14 cellular contexts compared by ENCODE assay signal in the genomic region with DNA sequence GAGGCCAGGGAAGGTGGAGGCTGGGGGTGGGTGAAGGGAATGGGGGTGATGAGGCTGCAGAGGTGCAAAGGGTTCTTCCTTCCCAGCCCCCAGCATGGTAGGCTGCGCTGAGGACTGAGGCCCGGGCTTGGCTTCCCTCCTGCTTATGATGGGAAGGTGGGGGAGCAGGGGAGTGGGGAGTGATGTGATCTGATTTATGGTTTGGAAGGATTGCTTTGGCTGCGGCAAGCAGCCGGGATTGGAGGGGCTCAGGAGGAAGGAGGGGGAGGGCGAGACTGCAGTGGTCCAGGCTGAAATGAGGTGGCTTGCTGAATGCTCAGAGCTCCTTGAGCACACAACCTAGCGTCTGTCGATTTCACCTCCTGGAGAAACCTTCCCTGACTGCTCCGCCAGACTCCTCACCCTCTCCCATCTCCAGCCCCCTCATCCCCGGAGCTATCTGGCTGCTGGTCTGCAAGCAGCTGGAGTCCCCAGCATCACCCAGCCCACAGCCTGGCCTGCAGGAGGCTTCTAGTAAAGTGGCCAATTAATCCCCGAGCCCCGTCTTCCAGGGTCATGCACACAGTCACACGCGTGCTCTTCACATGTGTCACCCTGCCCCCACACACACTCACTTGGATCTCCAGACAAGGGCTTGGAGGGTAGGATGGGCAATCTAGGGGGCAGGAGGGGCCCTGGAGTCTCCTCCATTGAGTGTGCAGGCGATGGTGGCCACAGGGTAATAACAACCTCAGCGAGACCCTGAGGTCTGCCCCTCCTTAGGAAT. TPM values are rescaled to one million over a fixed set of nuclear protein-coding genes. Genes with fewer than 3 reads are reported as not detected.
A peak's percentile ranks its signal among the peaks of the same experiment; 100 is the strongest.
DNase-seq lines count a peak whose midpoint lies in the region; ATAC-seq, FAIRE-seq and TF ChIP-seq lines count a peak whose summit lies in the region.
"Had no signal": no experiment of that assay in that cellular context is flagged by ENCODE, and none has a peak within 500 bp of the region (broad histone marks: within the 10 kb centered on the region; RNA-seq: fewer than 3 reads in every experiment).

No MANE protein-coding gene starts in this region.

- H3K4me3 ChIP-seq in A673 (ENCODE audit: low read depth, low read length, poor library complexity, severe bottlenecking) = peak overlapping the region; percentile 61
- peak overlapping the region; percentile 78 for H3K4me3 ChIP-seq in HFF-Myc (replicated peaks; ENCODE audit: low read depth, low read length)
- H3K4me3 ChIP-seq in body of pancreas = no peak overlapping the region
- no peak overlapping the region for H3K4me3 ChIP-seq in small intestine (ENCODE audit: low read depth in 1 of 2, low read length in 2 of 2)
- H3K4me3 ChIP-seq: cardiac muscle cell, SJCRH30 had no signal

- CTCF ChIA-PET in A673 (lab: Charles Lee) = interaction anchor here (1.3 to 1.5 kb wide), 2 partner anchors 17 to 61 kb away, joined by 3 to 6 read pairs; no protein-coding TSS in a partner anchor

- no peak for TF ChIP-seq POLR2A in body of pancreas (IDR thresholded peaks at IDR 0.05)

- no peak for DNase-seq in A673 (ENCODE audit: low spot score)
- DNase-seq in HFF-Myc (ENCODE audit: extremely low read depth, low read depth) = no peak
- DNase-seq in central memory CD8-positive, alpha-beta T cell (ENCODE audit: low spot score in 2 of 2) = no peak
- DNase-seq in naive B cell = no peak
- DNase-seq in NCI-H2029 treated with DMSO at 0.1 percent for 48 hours (lab: John Stamatoyannopoulos, UW) = no peak
- no peak for DNase-seq in body of pancreas
- DNase-seq in small intestine = no peak
- DNase-seq: activated CD8-positive, alpha-beta memory T cell treated with anti-CD3 and anti-CD28 coated beads, Interleukin-2, amount 10 ng/mL, durations not matched to agents 7 days and 5 days; CD8-positive, alpha-beta memory T cell; NCI-H1694 treated with DMSO at 0.1 percent for 48 hours had no signal

- BruUV-seq in A673 (replicated peaks; lab: Mats Ljungman, UMichigan) = no TSS peak

- ATAC-seq in central memory CD8-positive, alpha-beta T cell (replicated peaks; ENCODE audit: extremely low read depth, poor library complexity, severe bottlenecking) = no peak
- ATAC-seq in naive B cell (ENCODE audit: low read depth in 2 of 2) = no peak
- no peak for ATAC-seq in body of pancreas
- no peak for ATAC-seq in activated CD4-positive, CD25-positive, alpha-beta regulatory T cell treated with anti-CD3 and anti-CD28 coated beads, Interleukin-2, amount 50 U/mL, for 24 hours
- ATAC-seq: activated CD8-positive, alpha-beta memory T cell treated with anti-CD3 and anti-CD28 coated beads, Interleukin-2, amount 10 ng/mL, durations not matched to agents 7 days and 5 days had no signal

- H3K27me3 Mint-ChIP-seq in central memory CD8-positive, alpha-beta T cell = peaks cover 72% of the 10 kb centered on the region
- H3K27me3 Mint-ChIP-seq in naive B cell = peaks cover 22 to 81% (median 71%) of the 10 kb centered on the region in 3 donors

- POLR2A ChIA-PET in A673 (lab: Charles Lee; ENCODE audit: low non-redundant PET) = interaction anchor here (0.6 kb wide), 2 partner anchors 19 to 1093 kb away, joined by 7 to 10 read pairs; no protein-coding TSS in a partner anchor

- WGBS in body of pancreas, 2 donors = 38 to 52% methylated on average over 12 to 15 of the region's 15 CpGs
- WGBS in small intestine, 3 donors = 33 to 41% (median 39%) methylated on average over 11 to 15 of the region's 15 CpGs

- peaks cover 69% of the 10 kb centered on the region for H3K4me1 ChIP-seq in A673 (ENCODE audit: insufficient read depth, low read length, poor library complexity, severe bottlenecking)
- peaks cover 34% of the 10 kb centered on the region for H3K4me1 ChIP-seq in body of pancreas
- H3K4me1 ChIP-seq in small intestine (ENCODE audit: control insufficient read depth in 2 of 2, insufficient read depth in 1 of 2, low read depth in 1 of 2, low read length in 1 of 2) = peaks cover 0 to 2% of the 10 kb centered on the region in 2 donors

- no peaks in the 10 kb centered on the region for H3K9me3 Mint-ChIP-seq in central memory CD8-positive, alpha-beta T cell
- peaks cover 0 to 12% (median 4%) of the 10 kb centered on the region in 7 donors for H3K9me3 Mint-ChIP-seq in naive B cell

- FAIRE-seq in small intestine (lab: Jason Lieb, UNC) = no peak

- H3K4me3 Mint-ChIP-seq in central memory CD8-positive, alpha-beta T cell = peak overlapping the region; percentile 46
- peak overlapping the region in 7 of 8 donors; percentile 3 to 89 (median 60) for H3K4me3 Mint-ChIP-seq in naive B cell
- H3K4me3 Mint-ChIP-seq: activated CD8-positive, alpha-beta memory T cell treated with anti-CD3 and anti-CD28 coated beads, Interleukin-2, amount 10 ng/mL, durations not matched to agents 7 days and 5 days had no signal

- no peaks in the 10 kb centered on the region for H3K27me3 ChIP-seq in A673 (replicated peaks; ENCODE audit: insufficient read depth, low read depth, low read length, poor library complexity)
- peaks cover 0 to 13% of the 10 kb centered on the region in 2 donors for H3K27me3 ChIP-seq in body of pancreas
- peaks cover 13 to 15% of the 10 kb centered on the region in 2 donors for H3K27me3 ChIP-seq in small intestine (ENCODE audit: control insufficient read depth in 2 of 2, insufficient read depth in 2 of 2, low read length in 2 of 2)
- H3K27me3 ChIP-seq: SJCRH30 had no signal

- H3K9me3 ChIP-seq in A673 (ENCODE audit: low read depth, low read length, poor library complexity, severe bottlenecking) (no peaks in the 10 kb centered on the region), body of pancreas (no peaks in the 10 kb centered on the region), small intestine (ENCODE audit: control insufficient read depth, low read depth) (no peaks in the 10 kb centered on the region)
- H3K9me3 ChIP-seq: SJCRH30 had no signal

- TF ChIP-seq CTCF in A673 (conservative IDR thresholded peaks at IDR 0.05; ENCODE audit: low read depth, low read length) (no peak), HFF-Myc (IDR thresholded peaks at IDR 0.05; ENCODE audit: low read depth, low read length, missing control alignments) (no peak), body of pancreas (IDR thresholded peaks at IDR 0.05) (no peak)

- H3K27ac Mint-ChIP-seq in central memory CD8-positive, alpha-beta T cell (ENCODE audit: low read depth) = no peak overlapping the region
- H3K27ac Mint-ChIP-seq in naive B cell = no peak overlapping the region
- H3K27ac Mint-ChIP-seq: activated CD8-positive, alpha-beta memory T cell treated with anti-CD3 and anti-CD28 coated beads, Interleukin-2, amount 10 ng/mL, durations not matched to agents 7 days and 5 days; CD8-positive, alpha-beta memory T cell had no signal

- H3K4me1 Mint-ChIP-seq in central memory CD8-positive, alpha-beta T cell = peaks cover 22% of the 10 kb centered on the region
- peaks cover 40 to 53% (median 46%) of the 10 kb centered on the region in 3 donors for H3K4me1 Mint-ChIP-seq in naive B cell

- H3K36me3 ChIP-seq in A673 (ENCODE audit: insufficient read depth, low read length, poor library complexity, severe bottlenecking) (peaks cover 10% of the 10 kb centered on the region), body of pancreas (replicated peaks in 1 of 2; ENCODE audit: insufficient read depth in 1 of 2, low read depth in 2 of 2) (no peaks in the 10 kb centered on the region), small intestine (ENCODE audit: control insufficient read depth in 2 of 2, insufficient read depth in 2 of 2, low read length in 2 of 2) (no peaks in the 10 kb centered on the region)
- H3K36me3 ChIP-seq: cardiac muscle cell, SJCRH30 had no signal

- intact Hi-C loops in A673 (cut with micrococcal nuclease; ENCODE audit: unreplicated experiment) (loop anchor here (5.0 kb wide), 1 partner anchor 55 kb away; no protein-coding TSS in a partner anchor), body of pancreas (cut with DNase I) (no loop called here)

- peaks cover 2% of the 10 kb centered on the region for H3K36me3 Mint-ChIP-seq in central memory CD8-positive, alpha-beta T cell (ENCODE audit: insufficient read depth)
- peaks cover 0 to 23% of the 10 kb centered on the region in 2 donors for H3K36me3 Mint-ChIP-seq in naive B cell
- H3K36me3 Mint-ChIP-seq: activated CD8-positive, alpha-beta memory T cell treated with anti-CD3 and anti-CD28 coated beads, Interleukin-2, amount 10 ng/mL, durations not matched to agents 7 days and 5 days had no signal

- H3K27ac ChIP-seq in A673 (ENCODE audit: low read depth, low read length, poor library complexity, severe bottlenecking) (peak overlapping the region; percentile 75), body of pancreas (no peak overlapping the region), small intestine (ENCODE audit: low read depth in 1 of 2, low read length in 1 of 2) (peak overlapping the region in 1 of 2 donors; percentile 71)
- H3K27ac ChIP-seq: cardiac muscle cell, SJCRH30 had no signal

RNA-seq across cellular contexts. Expression of a gene that starts 0.7 kb away (rescaled TPM):
- 59.1 TPM in 2 replicates for total RNA-seq in A673 (2021)
- 1 to 10 TPM in 2 of 6 donors, under 1 TPM in 4; 0.49 to 1.1 (median 0.69) TPM for polyA plus RNA-seq in naive B cell (ENCODE audit: low read depth in 6 of 6)
- 10 to 100 TPM in 1 of 2 donors, 1 to 10 TPM in 1; 5.2 to 24.1 TPM for total RNA-seq in body of pancreas
- polyA plus RNA-seq in small intestine = 1 to 10 TPM in 2 of 3 donors, not detected in 1; 1.4 to 4.7 TPM

RNA-seq across cellular contexts. Expression of a gene that starts 2.8 kb away (rescaled TPM):
- total RNA-seq in A673 (2021) = 69.7 and 69.8 TPM in 2 replicates
- not detected for polyA plus RNA-seq in naive B cell (ENCODE audit: low read depth in 6 of 6)
- total RNA-seq in body of pancreas = 1 to 10 TPM in 1 of 2 donors, under 1 TPM in 1; 0.26 to 2.3 TPM
- under 1 TPM in 2 of 3 donors, not detected in 1; under 0.01 to 0.46 TPM for polyA plus RNA-seq in small intestine
- total RNA-seq: activated CD8-positive, alpha-beta memory T cell treated with anti-CD3 and anti-CD28 coated beads, Interleukin-2, amount 10 ng/mL, durations not matched to agents 7 days and 5 days; CD8-positive, alpha-beta memory T cell; SJCRH30 had no signal
- polyA plus RNA-seq: CD8-positive, alpha-beta memory T cell had no signal

RNA-seq across cellular contexts. Expression of a gene that starts 47.8 kb away (rescaled TPM):
- total RNA-seq in A673 (2021) (not detected in 2 replicates), body of pancreas (not detected)
- polyA plus RNA-seq in naive B cell (ENCODE audit: low read depth in 6 of 6) (not detected), small intestine (not detected)
- total RNA-seq: activated CD8-positive, alpha-beta memory T cell treated with anti-CD3 and anti-CD28 coated beads, Interleukin-2, amount 10 ng/mL, durations not matched to agents 7 days and 5 days; cardiac muscle cell; CD8-positive, alpha-beta memory T cell; SJCRH30 had no signal
- polyA plus RNA-seq: cardiac muscle cell; CD8-positive, alpha-beta memory T cell; neural cell had no signal

Comparison
In these comparisons a context has a peak if more than half of its experiments do, and no peak if none do; other contexts are left out.
1. H3K4me3 ChIP-seq: peak in A673 (single experiment) and HFF-Myc (single experiment); none in body of pancreas (0 of 2) and small intestine (0 of 2).
2. RNA of a gene that starts 2.8 kb away (total RNA-seq): 69.7 to 69.8 TPM in A673; 0.26 to 2.3 TPM in body of pancreas; every median in the first group is over 10 times any median in the second.